22 cellular contexts compared by ENCODE assay signal in genomic region chr11:93766504-93766903, GRCh38. TPM values are rescaled to one million over a fixed set of nuclear protein-coding genes. Genes with fewer than 3 reads are reported as not detected.
DNase-seq lines count a peak whose midpoint lies in the region; ATAC-seq, FAIRE-seq and TF ChIP-seq lines count a peak whose summit lies in the region.
"Had no signal": no experiment of that assay in that cellular context is flagged by ENCODE, and none has a peak within 500 bp of the region (broad histone marks: within the 10 kb centered on the region; RNA-seq: fewer than 3 reads in every experiment).

No MANE protein-coding gene starts in this region.

- CTCF ChIA-PET in PC-3 (lab: Charles Lee): no interaction called here

- H3F3A ChIP-seq in PC-3 (ENCODE audit: low read length, unreplicated experiment): no peaks in the 10 kb centered on the region

- H3K9ac ChIP-seq in PC-3 (ENCODE audit: low read length): no peak overlapping the region; the same call in 1 of the 2 replicates
- H3K9ac ChIP-seq: BLaER1 had no signal

- H3K27ac ChIP-seq in PC-3 (ENCODE audit: low read length) (peak overlapping the region; percentile 59), left lung (no peak overlapping the region)
- H3K27ac ChIP-seq: 22Rv1, BLaER1, C4-2B had no signal

- DNase-seq in PC-3: peak; percentile 45
- DNase-seq in astrocyte of the hippocampus (ENCODE audit: low read depth, low spot score): peak; percentile 42
- peak; percentile 16 for DNase-seq in epithelial cell of esophagus (ENCODE audit: low read depth)
- DNase-seq in left lung: no peak
- no peak for DNase-seq in HTR-8/SVneo (ENCODE audit: insufficient read length, low spot score)
- DNase-seq in frontal cortex (ENCODE audit: low spot score in 2 of 2): no peak
- DNase-seq: Caco-2; CD4-positive, CD25-positive, alpha-beta regulatory T cell; CD8-positive, alpha-beta T cell; DMS153; DND-41; H9 had no signal

- H4K20me1 ChIP-seq in PC-3 (ENCODE audit: low read length): no peaks in the 10 kb centered on the region; the same call in 1 of the 2 replicates
- H4K20me1 ChIP-seq: BLaER1 had no signal

- ATAC-seq in PC-3 (peak; percentile 12; the same call in 1 of the 2 replicates), left lung (peak; percentile 57), HG03139 (IDR thresholded peaks at IDR 0.05; ENCODE audit: unreplicated experiment) (no peak), HG02973 (IDR thresholded peaks at IDR 0.05; ENCODE audit: unreplicated experiment) (no peak)
- ATAC-seq: CD8-positive, alpha-beta T cell; GM23338 had no signal

- no peaks in the 10 kb centered on the region for H3K27me3 ChIP-seq in PC-3 (ENCODE audit: low read length)
- no peaks in the 10 kb centered on the region for H3K27me3 ChIP-seq in left lung
- H3K27me3 ChIP-seq: BLaER1 had no signal

- H3K36me3 ChIP-seq in PC-3 (ENCODE audit: low read depth, low read length) (no peaks in the 10 kb centered on the region), left lung (peaks cover 0 to 34% of the 10 kb centered on the region in 2 donors)

- TF ChIP-seq CTCF in PC-3 (conservative IDR thresholded peaks at IDR 0.05; ENCODE audit: low read depth, low read length) (no peak), epithelial cell of esophagus (IDR thresholded peaks at IDR 0.05; ENCODE audit: insufficient read depth, low read depth, low read length, missing control alignments) (no peak), left lung (IDR thresholded peaks at IDR 0.05) (no peak)

- 0 out of 2 replicates have a peak overlapping the region, but pooled peaks have one; percentile 15 for H3K4me3 ChIP-seq in PC-3 (ENCODE audit: low read length)
- H3K4me3 ChIP-seq in epithelial cell of esophagus (ENCODE audit: low read length): no peak overlapping the region
- no peak overlapping the region for H3K4me3 ChIP-seq in left lung
- H3K4me3 ChIP-seq: BLaER1, GM23338 had no signal

- no peak for FAIRE-seq in HTR-8/SVneo (lab: Jason Lieb, UNC)
- FAIRE-seq in frontal cortex (lab: Jason Lieb, UNC): no peak
- FAIRE-seq: A204.1, G401.6, GM12892, GM19239 had no signal

- BruUV-seq in PC-3 (replicated peaks; lab: Mats Ljungman, UMichigan): no TSS peak

- H3K9me3 ChIP-seq in PC-3 (ENCODE audit: low read length): no peaks in the 10 kb centered on the region
- H3K9me3 ChIP-seq in left lung: peaks cover 0 to 4% of the 10 kb centered on the region in 2 donors

- H3K9me2 ChIP-seq in PC-3 (replicated peaks; ENCODE audit: low read length): no peaks in the 10 kb centered on the region

- H3K4me2 ChIP-seq in PC-3 (ENCODE audit: low read length): peak overlapping the region; percentile 64
- H3K4me2 ChIP-seq: BLaER1, GM23338 had no signal

- no peak overlapping the region for H2AFZ ChIP-seq in PC-3 (ENCODE audit: low read length)
- H2AFZ ChIP-seq: GM23338 had no signal

- intact Hi-C loops in PC-3 (cut with micrococcal nuclease) (loop anchor here (2.0 kb wide), 1 partner anchor 26 kb away; the partner anchor contains the start of genes C11orf54 and TAF1D), left lung (cut with DNase I) (no loop called here)

- POLR2A ChIA-PET in PC-3 (lab: Charles Lee; ENCODE audit: unreplicated experiment): no interaction called here

- H3K4me1 ChIP-seq in PC-3 (ENCODE audit: insufficient read depth, low read length) (peaks cover 14% of the 10 kb centered on the region), left lung (no peaks in the 10 kb centered on the region)
- H3K4me1 ChIP-seq: BLaER1 had no signal

- H3K79me2 ChIP-seq in PC-3 (ENCODE audit: low read length): no peaks in the 10 kb centered on the region

RNA-seq across cellular contexts. Expression of gene MED17, which starts 17.6 kb away (rescaled TPM):
- total RNA-seq in PC-3 (2014; rRNA removed): 50.6 and 58.5 TPM in 2 replicates
- 10 to 100 TPM; 26.3 to 29.4 TPM for total RNA-seq in left lung
- total RNA-seq in frontal cortex: 71.3 TPM

RNA-seq across cellular contexts. Expression of gene C11orf54, which starts 25.0 kb away (rescaled TPM):
- 24.3 and 32.4 TPM in 2 replicates for total RNA-seq in PC-3 (2014; rRNA removed)
- total RNA-seq in left lung: 10 to 100 TPM; 21.7 to 27.2 TPM
- 37.5 TPM for total RNA-seq in frontal cortex

RNA-seq across cellular contexts. Expression of gene TAF1D, which starts 25.2 kb away (rescaled TPM):
- total RNA-seq in PC-3 (2014; rRNA removed) (117 and 135 TPM in 2 replicates), left lung (100 to 1,000 TPM in 1 of 2 donors, 10 to 100 TPM in 1; 78.9 to 104 TPM), frontal cortex (134 TPM)

Comparison
In these comparisons a context has a peak if more than half of its experiments do, and no peak if none do; other contexts are left out.
1. ATAC-seq: peak in PC-3 (single experiment) and left lung (single experiment); none in HG03139 (single experiment) and HG02973 (single experiment).
2. DNase-seq: peak in PC-3 (single experiment), astrocyte of the hippocampus (single experiment) and epithelial cell of esophagus (single experiment); none in left lung (0 of 2), HTR-8/SVneo (single experiment) and frontal cortex (0 of 2).